ENCODE assay signal across 9 cellular contexts in genomic region chr12:10612110-10612509, GRCh38. TPM values are rescaled to one million over a fixed set of nuclear protein-coding genes. Genes with fewer than 3 reads are reported as not detected.
DNase-seq lines count a peak whose midpoint lies in the region; ATAC-seq, FAIRE-seq and TF ChIP-seq lines count a peak whose summit lies in the region.
"Had no signal": no experiment of that assay in that cellular context is flagged by ENCODE, and none has a peak within 500 bp of the region (broad histone marks: within the 10 kb centered on the region; RNA-seq: fewer than 3 reads in every experiment).

No MANE protein-coding gene starts in this region.

- no peak overlapping the region for H2BK120ac ChIP-seq in mesendoderm (ENCODE audit: low read depth, low read length)

- H3K9me3 ChIP-seq in A549, result no peaks in the 10 kb centered on the region

- H3K27me3 ChIP-seq in mesendoderm (ENCODE audit: insufficient read depth, low read length, poor library complexity), result no peaks in the 10 kb centered on the region

- no peak for TF ChIP-seq RAD21 in A549 (conservative IDR thresholded peaks at IDR 0.05 in 1 of 2, IDR thresholded peaks at IDR 0.05 in 1 of 2)

- TF ChIP-seq POLR2A in A549 (IDR thresholded peaks at IDR 0.05; ENCODE audit: low read length) (no peak), H54 (IDR thresholded peaks at IDR 0.05; ENCODE audit: low read depth, low read length) (no peak)

- no peak overlapping the region for H3K18ac ChIP-seq in mesendoderm (ENCODE audit: low read length)

- H3K9ac ChIP-seq in mesendoderm (ENCODE audit: low read length), result peak overlapping the region; percentile 99

- H3K56ac ChIP-seq in mesendoderm (ENCODE audit: low read length), result peak overlapping the region; percentile 98

- H3K4me2 ChIP-seq in A549 (peak overlapping the region; percentile 97), mesendoderm (ENCODE audit: low read length) (peak overlapping the region; percentile 98)

- H3K4me1 ChIP-seq in A549 (peaks cover 7% of the 10 kb centered on the region; the same call in 2 of the 3 replicates), mesendoderm (ENCODE audit: control insufficient read depth, low read depth, low read length) (no peaks in the 10 kb centered on the region)

- peaks cover 19% of the 10 kb centered on the region for H3K36me3 Mint-ChIP-seq in activated naive CD8-positive, alpha-beta T cell treated with anti-CD3 and anti-CD28 coated beads, Interleukin-2, amount 10 ng/mL, durations not matched to agents 7 days and 5 days

- H3K27ac ChIP-seq in A549, result no peak overlapping the region; a peak in 1 of 6 replicates
- H3K27ac ChIP-seq in mesendoderm (ENCODE audit: low read depth, low read length), result no peak overlapping the region

- H2BK5ac ChIP-seq in mesendoderm (ENCODE audit: low read length), result no peak overlapping the region

- TF ChIP-seq EP300 in A549 (IDR thresholded peaks at IDR 0.05), result no peak

- FAIRE-seq in A549 (lab: Jason Lieb, UNC) (no peak), H54 (lab: Jason Lieb, UNC) (peak; percentile 38)

- peaks cover 2% of the 10 kb centered on the region for H3K36me3 ChIP-seq in mesendoderm (ENCODE audit: control insufficient read depth, insufficient read depth, low read length)

- peak overlapping the region; percentile 99 for H3K4me3 Mint-ChIP-seq in activated naive CD8-positive, alpha-beta T cell treated with anti-CD3 and anti-CD28 coated beads, Interleukin-2, amount 10 ng/mL, durations not matched to agents 7 days and 5 days

- ATAC-seq in A549 (no peak), GM21367 (IDR thresholded peaks at IDR 0.05; ENCODE audit: unreplicated experiment) (no peak)
- no peak for ATAC-seq in activated naive CD8-positive, alpha-beta T cell treated with anti-CD3 and anti-CD28 coated beads, Interleukin-2, amount 10 ng/mL, durations not matched to agents 7 days and 5 days (ENCODE audit: low read depth)

- no peak overlapping the region for H2BK15ac ChIP-seq in mesendoderm (replicated peaks; ENCODE audit: low read depth)

- peaks cover 4% of the 10 kb centered on the region for H3K79me1 ChIP-seq in mesendoderm (ENCODE audit: low read length)

- H3K27me3 Mint-ChIP-seq in activated naive CD8-positive, alpha-beta T cell treated with anti-CD3 and anti-CD28 coated beads, Interleukin-2, amount 10 ng/mL, durations not matched to agents 7 days and 5 days, result no peaks in the 10 kb centered on the region

- H3K4me1 Mint-ChIP-seq in activated naive CD8-positive, alpha-beta T cell treated with anti-CD3 and anti-CD28 coated beads, Interleukin-2, amount 10 ng/mL, durations not matched to agents 7 days and 5 days, result peaks cover 39% of the 10 kb centered on the region

- POLR2A ChIA-PET in A549 (lab: Yijun Ruan, JAX) (no interaction called here), HEK293T (lab: Yijun Ruan, JAX) (interaction anchor here (1.2 kb wide), 1 partner anchor 106 kb away, joined by 5 read pairs; no protein-coding TSS in a partner anchor)
- POLR2A ChIA-PET in activated naive CD8-positive, alpha-beta T cell treated with anti-CD3 and anti-CD28 coated beads, Interleukin-2, amount 10 ng/mL, durations not matched to agents 7 days and 5 days (lab: Charles Lee), result interaction anchor here (0.6 to 2.5 kb wide), 3 partner anchors 8 to 58 kb away, joined by 4 to 8 read pairs (median 7); no protein-coding TSS in a partner anchor

- H2AK5ac ChIP-seq in mesendoderm (ENCODE audit: low read length), result no peak overlapping the region

- no peak overlapping the region for H4K8ac ChIP-seq in mesendoderm (ENCODE audit: low read depth, low read length)

- no peak for TF ChIP-seq CTCF in A549 (IDR thresholded peaks at IDR 0.05)

- H3K9me3 Mint-ChIP-seq in activated naive CD8-positive, alpha-beta T cell treated with anti-CD3 and anti-CD28 coated beads, Interleukin-2, amount 10 ng/mL, durations not matched to agents 7 days and 5 days, result no peaks in the 10 kb centered on the region

- no peak overlapping the region for H3K4ac ChIP-seq in mesendoderm (ENCODE audit: low read depth, low read length)

- peaks cover 18% of the 10 kb centered on the region for H3K79me2 ChIP-seq in mesendoderm (ENCODE audit: control insufficient read depth, insufficient read depth, low read length)

- WGBS in A549 (ENCODE audit: missing lambda C conversion rate), result 81% methylated on average over 6 of the region's 6 CpGs
- no CpG with 5 or more reads among the region's 6 CpGs for WGBS in mesendoderm (ENCODE audit: extremely low coverage, insufficient coverage, low lambda C conversion rate)

- CTCF ChIA-PET in A549 (lab: Yijun Ruan, JAX) (interaction anchor here (2.2 kb wide), 1 partner anchor 138 kb away, joined by 8 read pairs; no protein-coding TSS in a partner anchor), HEK293T (lab: Yijun Ruan, JAX) (interaction anchor here (1.1 kb wide), 1 partner anchor 38 kb away, joined by 6 read pairs; no protein-coding TSS in a partner anchor)

- H3K27ac Mint-ChIP-seq in activated naive CD8-positive, alpha-beta T cell treated with anti-CD3 and anti-CD28 coated beads, Interleukin-2, amount 10 ng/mL, durations not matched to agents 7 days and 5 days, result peak overlapping the region; percentile 99

- H4K5ac ChIP-seq in mesendoderm (ENCODE audit: low read length), result no peak overlapping the region

- DNase-seq in A549 (ENCODE audit: low read depth in 1 of 2, low spot score in 1 of 2), result no peak
- DNase-seq in H54 (ENCODE audit: insufficient read length, low spot score), result no peak
- no peak for DNase-seq in activated naive CD8-positive, alpha-beta T cell treated with anti-CD3 and anti-CD28 coated beads, Interleukin-2, amount 10 ng/mL, durations not matched to agents 7 days and 5 days
- DNase-seq in mesendoderm, result no peak
- DNase-seq in DMS53 (lab: John Stamatoyannopoulos, UW), result no peak
- DNase-seq in HEK293T (ENCODE audit: extremely low spot score), result no peak
- no peak for DNase-seq in midbrain (lab: John Stamatoyannopoulos, UW)
- DNase-seq: NCI-H774 had no signal

- H3K4me3 ChIP-seq in A549 (peak overlapping the region; percentile 93), mesendoderm (ENCODE audit: low read length) (no peak overlapping the region)

- H3K23ac ChIP-seq in mesendoderm (ENCODE audit: low read length), result no peak overlapping the region

TF ChIP-seq in A549, 52 proteins besides CTCF, POLR2A, EP300 and RAD21 (continues in another document):
- TF ChIP-seq TP53 (CRISPR knock-in tag; IDR thresholded peaks at IDR 0.05) (no peak), TFCP2L1 (CRISPR knock-in tag; IDR thresholded peaks at IDR 0.05) (no peak), ZFP36 (IDR thresholded peaks at IDR 0.05; ENCODE audit: borderline replicate concordance, partially characterized antibody) (no peak), CEBPB (IDR thresholded peaks at IDR 0.05) (no peak), HES2 (IDR thresholded peaks at IDR 0.05) (no peak), KDM1A (IDR thresholded peaks at IDR 0.05; ENCODE audit: low read depth) (no peak), RARB (CRISPR knock-in tag; IDR thresholded peaks at IDR 0.05) (no peak), E2F6 (IDR thresholded peaks at IDR 0.05; ENCODE audit: borderline replicate concordance, low read depth) (no peak), SMC3 (IDR thresholded peaks at IDR 0.05) (no peak), MAZ (IDR thresholded peaks at IDR 0.05; ENCODE audit: borderline replicate concordance, low read depth, low read length) (no peak), GATA3 (IDR thresholded peaks at IDR 0.05; ENCODE audit: borderline replicate concordance) (no peak)

TF ChIP-seq in HEK293T, 16 proteins besides CTCF, POLR2A, EP300 and RAD21:
- TF ChIP-seq SUZ12 (IDR thresholded peaks at IDR 0.05), result no peak
- TF ChIP-seq CTBP1 (IDR thresholded peaks at IDR 0.05; ENCODE audit: borderline replicate concordance), result no peak
- TF ChIP-seq ELF4 (IDR thresholded peaks at IDR 0.05), result no peak
- no peak for TF ChIP-seq PKNOX1 (IDR thresholded peaks at IDR 0.05)
- no peak for TF ChIP-seq BHLHE40 (IDR thresholded peaks at IDR 0.05; ENCODE audit: borderline replicate concordance)
- TF ChIP-seq ZNF384 (IDR thresholded peaks at IDR 0.05), result no peak
- TF ChIP-seq FOXK2 (IDR thresholded peaks at IDR 0.05), result no peak
- no peak for TF ChIP-seq NFRKB (IDR thresholded peaks at IDR 0.05)

RNA-seq across cellular contexts. Expression of gene MAGOHB, which starts 1.3 kb away (rescaled TPM):
- polyA plus RNA-seq in A549 (2011; rRNA removed) (43.1 and 90.5 TPM in 2 replicates), A549 (2017; fragmentation: RNase III; extraction: RNeasy Plus Mini Kit Qiagen cat#74134 plus additional on column Dnase treatment) (83.4 to 93.3 TPM (median 83.5 TPM) in 3 replicates)
- polyA plus RNA-seq in A549 (2012; cell fraction: cytosol; rRNA removed), result 24.9 and 35.7 TPM in 2 replicates
- polyA plus RNA-seq in A549 (2012; cell fraction: nucleus; rRNA removed), result 4.6 and 7.8 TPM in 2 replicates
- polyA minus RNA-seq in A549 (2011; rRNA and poly(A)+ RNA removed), result 11.9 and 17.9 TPM in 2 replicates
- total RNA-seq in activated naive CD8-positive, alpha-beta T cell treated with anti-CD3 and anti-CD28 coated beads, Interleukin-2, amount 10 ng/mL, durations not matched to agents 7 days and 5 days, result 10 to 100 TPM; 40.0 to 41.5 TPM
- 62.9 TPM for polyA plus RNA-seq in mesendoderm (2013, experiment 1 of 2)
- 61.1 TPM for polyA plus RNA-seq in mesendoderm (2013, experiment 2 of 2)
